7 cellular contexts compared by ENCODE assay signal in the genomic region with DNA sequence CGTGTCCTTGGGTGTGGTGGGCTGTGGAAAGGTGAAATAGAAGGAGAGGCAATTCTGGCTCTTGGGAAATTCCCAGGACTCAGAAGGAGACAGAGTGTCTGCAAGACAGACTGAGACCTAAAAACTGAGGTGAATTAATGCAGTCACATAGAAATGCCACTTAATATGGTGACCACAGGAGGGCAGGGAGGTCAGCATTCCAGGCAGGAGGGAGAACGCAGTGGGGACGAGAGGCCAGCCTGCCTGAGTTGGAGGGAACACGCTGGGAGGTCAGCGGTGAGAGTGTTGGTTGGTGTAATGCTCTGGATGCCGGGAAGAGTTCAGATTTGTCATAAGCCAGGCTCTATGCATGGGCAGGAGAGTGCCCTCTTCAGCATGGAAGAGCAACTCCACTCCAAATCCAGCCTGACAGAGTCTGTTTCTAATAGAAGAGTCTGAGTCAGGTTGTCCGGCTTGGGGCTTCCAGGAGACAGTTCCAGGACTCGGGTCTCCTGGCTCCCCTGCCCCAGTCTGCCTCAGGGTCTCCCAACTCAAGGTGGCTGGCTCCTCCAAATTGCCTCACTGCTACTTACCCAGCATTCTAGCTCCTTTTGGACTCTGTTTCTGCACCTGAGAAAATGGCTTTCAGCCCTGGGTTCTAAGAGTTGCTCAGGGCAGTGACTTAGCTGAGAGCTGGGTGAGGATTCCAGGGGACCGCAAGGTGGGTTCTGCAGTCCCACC. TPM values are rescaled to one million over a fixed set of nuclear protein-coding genes. Genes with fewer than 3 reads are reported as not detected.
DNase-seq lines count a peak whose midpoint lies in the region; ATAC-seq and TF ChIP-seq lines count a peak whose summit lies in the region.

No MANE protein-coding gene starts in this region.

- no peaks in the 10 kb centered on the region for H3K9me3 ChIP-seq in tibial nerve

- TF ChIP-seq POLR2A in tibial nerve (IDR thresholded peaks at IDR 0.05), result no peak

- H3K27me3 ChIP-seq in tibial nerve, result no peaks in the 10 kb centered on the region

- no peak overlapping the region for H3K27ac ChIP-seq in tibial nerve

- H3K4me3 ChIP-seq in GM12865 (ENCODE audit: low read depth, low read length) (no peak overlapping the region), astrocyte of the spinal cord (ENCODE audit: low read depth, low read length) (no peak overlapping the region), tibial nerve (no peak overlapping the region)

- WGBS in tibial nerve, 2 donors, result 33 to 37% methylated on average over 9 of the region's 9 CpGs

- ATAC-seq in HG03196 (IDR thresholded peaks at IDR 0.05; ENCODE audit: unreplicated experiment), result no peak

- in situ Hi-C loops in astrocyte of the spinal cord (cut with HindIII; ENCODE audit: low sequenced_read_pairs), result no loop called here

- no peaks in the 10 kb centered on the region for H3K36me3 ChIP-seq in tibial nerve

- H3K4me1 ChIP-seq in tibial nerve, result peaks cover 0 to 10% (median 0%) of the 10 kb centered on the region in 4 donors

- no peak for TF ChIP-seq EP300 in tibial nerve (IDR thresholded peaks at IDR 0.05)

- DNase-seq in GM12865 (ENCODE audit: low read depth), result peak; percentile 13
- DNase-seq in NCI-H1436 treated with DMSO at 0.1 percent for 48 hours (lab: John Stamatoyannopoulos, UW), result peak; percentile 10
- DNase-seq in astrocyte of the spinal cord (ENCODE audit: low read depth, low spot score), result peak; percentile 65
- peak; percentile 27 for DNase-seq in inferior parietal cortex (ENCODE audit: extremely low spot score)
- peak in 1 of 2 donors; percentile 33 for DNase-seq in tibial nerve (ENCODE audit: low spot score in 2 of 2)
- DNase-seq in OCI-M2 (lab: John Stamatoyannopoulos, UW; ENCODE audit: unreplicated experiment), result no peak

- TF ChIP-seq CTCF in GM12865 (IDR thresholded peaks at IDR 0.05; ENCODE audit: insufficient read depth, low read depth, low read length, missing control alignments), result peak; percentile 38
- TF ChIP-seq CTCF in astrocyte of the spinal cord (IDR thresholded peaks at IDR 0.05; ENCODE audit: low read depth, low read length), result peak; percentile 61
- TF ChIP-seq CTCF in tibial nerve (IDR thresholded peaks at IDR 0.05), result peak; percentile 35 to 49 (median 41)

RNA-seq across cellular contexts. Expression of a gene that starts 5.7 kb away (rescaled TPM):
- total RNA-seq in tibial nerve, result not detected

RNA-seq across cellular contexts. Expression of a gene that starts 30.6 kb away (rescaled TPM):
- total RNA-seq in tibial nerve, result 10 to 100 TPM; 57.9 to 73.9 (median 66.3) TPM

RNA-seq across cellular contexts. Expression of a gene that starts 57.9 kb away (rescaled TPM):
- not detected for total RNA-seq in tibial nerve
